Comparison of ENCODE assay signal across 8 cellular contexts in the genomic region with DNA sequence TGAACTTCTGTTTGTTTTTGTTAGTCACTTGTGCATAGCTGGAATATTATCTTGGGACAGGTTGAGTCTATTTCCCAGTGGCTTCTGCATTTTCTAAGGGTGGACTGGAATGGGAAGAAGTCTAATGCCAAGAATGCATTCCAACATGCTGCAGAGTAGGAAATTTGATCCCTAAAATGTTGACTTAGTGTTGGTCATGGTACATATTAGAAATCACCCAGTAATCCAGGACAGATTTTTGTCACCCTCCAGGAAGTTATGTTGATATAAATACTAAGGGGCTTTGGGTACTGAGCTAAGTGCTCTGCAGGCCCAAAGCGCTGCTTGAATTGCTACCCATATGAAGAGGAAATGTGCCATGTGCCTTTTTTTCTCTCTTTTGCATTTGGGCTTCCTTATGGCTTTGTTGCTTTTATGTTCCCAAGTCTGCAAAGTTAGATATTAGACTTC. TPM values are rescaled to one million over a fixed set of nuclear protein-coding genes. Genes with fewer than 3 reads are reported as not detected.
DNase-seq lines count a peak whose midpoint lies in the region; ATAC-seq and TF ChIP-seq lines count a peak whose summit lies in the region.

No MANE protein-coding gene starts in this region.

- DNase-seq in CD14-positive monocyte (ENCODE audit: low spot score) (no peak), chondrocyte (ENCODE audit: low spot score) (no peak), Kasumi-1 (lab: John Stamatoyannopoulos, UW) (no peak)
- DNase-seq in naive thymus-derived CD4-positive, alpha-beta T cell, result no peak

- intact Hi-C loops in CD14-positive monocyte (cut with micrococcal nuclease), result no loop called here
- intact Hi-C loops in naive thymus-derived CD4-positive, alpha-beta T cell (cut with micrococcal nuclease), result loop anchor here in 1 of 2 donors (1.0 kb wide), 1 partner anchor 8 kb away; no protein-coding TSS in a partner anchor

- peaks cover 6 to 31% of the 10 kb centered on the region in 2 donors for H3K36me3 Mint-ChIP-seq in CD14-positive monocyte
- peaks cover 2% of the 10 kb centered on the region for H3K36me3 Mint-ChIP-seq in chondrocyte (ENCODE audit: low read depth)
- peaks cover 0 to 31% (median 17%) of the 10 kb centered on the region in 5 donors for H3K36me3 Mint-ChIP-seq in naive thymus-derived CD4-positive, alpha-beta T cell

- CTCF ChIA-PET in naive thymus-derived CD4-positive, alpha-beta T cell (lab: Charles Lee), result interaction anchor here (0.6 to 2.4 kb wide), 2 partner anchors 83 to 161 kb away, joined by 3 to 6 read pairs; no protein-coding TSS in a partner anchor

- no peak overlapping the region for H3K4me3 ChIP-seq in naive thymus-derived CD4-positive, alpha-beta T cell (ENCODE audit: low read length)

- H3K4me1 Mint-ChIP-seq in CD14-positive monocyte, result peaks cover 37% of the 10 kb centered on the region
- H3K4me1 Mint-ChIP-seq in chondrocyte (ENCODE audit: low read depth), result peaks cover 43% of the 10 kb centered on the region
- peaks cover 19 to 46% (median 30%) of the 10 kb centered on the region in 7 donors for H3K4me1 Mint-ChIP-seq in naive thymus-derived CD4-positive, alpha-beta T cell

- ATAC-seq in naive thymus-derived CD4-positive, alpha-beta T cell, result peak; percentile 31
- ATAC-seq in esophagus mucosa, result no peak
- no peak for ATAC-seq in HG03571 (IDR thresholded peaks at IDR 0.05; ENCODE audit: unreplicated experiment)
- no peak for ATAC-seq in HG03469 (IDR thresholded peaks at IDR 0.05; ENCODE audit: unreplicated experiment)

- TF ChIP-seq RAD21 in Ishikawa (IDR thresholded peaks at IDR 0.05; ENCODE audit: low read depth), result no peak

- H3K27ac Mint-ChIP-seq in CD14-positive monocyte (peak overlapping the region in 6 of 7 donors; percentile 3 to 83 (median 68)), chondrocyte (ENCODE audit: unreplicated experiment) (peak overlapping the region; percentile 94)
- H3K27ac Mint-ChIP-seq in naive thymus-derived CD4-positive, alpha-beta T cell, result peak overlapping the region in 8 of 9 donors; percentile 21 to 77 (median 68)

- no peaks in the 10 kb centered on the region for H3K9me3 ChIP-seq in naive thymus-derived CD4-positive, alpha-beta T cell (ENCODE audit: control insufficient read depth in 2 of 3, low read length in 3 of 3)

- no peak for TF ChIP-seq CTCF in CD14-positive monocyte (IDR thresholded peaks at IDR 0.05)
- TF ChIP-seq CTCF in chondrocyte (IDR thresholded peaks at IDR 0.05), result no peak

- H3K4me3 Mint-ChIP-seq in CD14-positive monocyte, result no peak overlapping the region
- H3K4me3 Mint-ChIP-seq in chondrocyte (ENCODE audit: unreplicated experiment), result no peak overlapping the region
- H3K4me3 Mint-ChIP-seq in naive thymus-derived CD4-positive, alpha-beta T cell, result peak overlapping the region in 9 of 10 donors; percentile 26 to 80 (median 74)

- TF ChIP-seq EP300 in Ishikawa (IDR thresholded peaks at IDR 0.05; ENCODE audit: borderline replicate concordance), result peak; percentile 64; the same call in 1 of the 2 replicates

- POLR2A ChIA-PET in naive thymus-derived CD4-positive, alpha-beta T cell (lab: Charles Lee), result interaction anchor here (0.8 to 3.4 kb wide), 6 partner anchors 8 to 80 kb away, joined by 3 to 21 read pairs (median 6); no protein-coding TSS in a partner anchor

- H3K27me3 Mint-ChIP-seq in CD14-positive monocyte (ENCODE audit: low read depth in 3 of 3) (peaks cover 0 to 2% (median 0%) of the 10 kb centered on the region in 3 donors), chondrocyte (ENCODE audit: low read depth) (no peaks in the 10 kb centered on the region)
- H3K27me3 Mint-ChIP-seq in naive thymus-derived CD4-positive, alpha-beta T cell, result no peaks in the 10 kb centered on the region

- H3K27ac ChIP-seq in naive thymus-derived CD4-positive, alpha-beta T cell (ENCODE audit: low read depth, low read length), result peak overlapping the region; percentile 20

- H3K4me1 ChIP-seq in naive thymus-derived CD4-positive, alpha-beta T cell (ENCODE audit: control insufficient read depth in 2 of 2, insufficient read depth in 2 of 2, low read length in 2 of 2), result peaks cover 59 to 61% of the 10 kb centered on the region in 2 donors

- H3K27me3 ChIP-seq in naive thymus-derived CD4-positive, alpha-beta T cell (ENCODE audit: control insufficient read depth in 2 of 2, insufficient read depth in 2 of 2, low read length in 2 of 2), result no peaks in the 10 kb centered on the region

- H3K36me3 ChIP-seq in naive thymus-derived CD4-positive, alpha-beta T cell (ENCODE audit: control insufficient read depth in 2 of 3, insufficient read depth in 3 of 3, low read length in 3 of 3), result peaks cover 0 to 10% (median 0%) of the 10 kb centered on the region in 3 experiments

- H3K9me3 Mint-ChIP-seq in CD14-positive monocyte (no peaks in the 10 kb centered on the region), chondrocyte (ENCODE audit: low read depth) (no peaks in the 10 kb centered on the region)
- H3K9me3 Mint-ChIP-seq in naive thymus-derived CD4-positive, alpha-beta T cell, result no peaks in the 10 kb centered on the region

TF ChIP-seq in Ishikawa, 13 proteins besides CTCF, POLR2A, EP300 and RAD21:
- TF ChIP-seq TAF1 (IDR thresholded peaks at IDR 0.05; ENCODE audit: low read depth), result no peak
- peak; percentile 93 for TF ChIP-seq TEAD4 (IDR thresholded peaks at IDR 0.05)
- no peak for TF ChIP-seq CEBPB (IDR thresholded peaks at IDR 0.05)
- peak; percentile 92 for TF ChIP-seq NFIC (IDR thresholded peaks at IDR 0.05)
- TF ChIP-seq EGR1 (IDR thresholded peaks at IDR 0.05), result no peak
- no peak for TF ChIP-seq CREB1 (IDR thresholded peaks at IDR 0.05; ENCODE audit: low read depth)
- TF ChIP-seq, protein P1, sequence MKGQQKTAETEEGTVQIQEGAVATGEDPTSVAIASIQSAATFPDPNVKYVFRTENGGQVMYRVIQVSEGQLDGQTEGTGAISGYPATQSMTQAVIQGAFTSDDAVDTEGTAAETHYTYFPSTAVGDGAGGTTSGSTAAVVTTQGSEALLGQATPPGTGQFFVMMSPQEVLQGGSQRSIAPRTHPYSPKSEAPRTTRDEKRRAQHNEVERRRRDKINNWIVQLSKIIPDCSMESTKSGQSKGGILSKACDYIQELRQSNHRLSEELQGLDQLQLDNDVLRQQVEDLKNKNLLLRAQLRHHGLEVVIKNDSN (IDR thresholded peaks at IDR 0.05), result no peak
- no peak for TF ChIP-seq YY1 (IDR thresholded peaks at IDR 0.05; ENCODE audit: low read depth)
- TF ChIP-seq, protein P2, sequence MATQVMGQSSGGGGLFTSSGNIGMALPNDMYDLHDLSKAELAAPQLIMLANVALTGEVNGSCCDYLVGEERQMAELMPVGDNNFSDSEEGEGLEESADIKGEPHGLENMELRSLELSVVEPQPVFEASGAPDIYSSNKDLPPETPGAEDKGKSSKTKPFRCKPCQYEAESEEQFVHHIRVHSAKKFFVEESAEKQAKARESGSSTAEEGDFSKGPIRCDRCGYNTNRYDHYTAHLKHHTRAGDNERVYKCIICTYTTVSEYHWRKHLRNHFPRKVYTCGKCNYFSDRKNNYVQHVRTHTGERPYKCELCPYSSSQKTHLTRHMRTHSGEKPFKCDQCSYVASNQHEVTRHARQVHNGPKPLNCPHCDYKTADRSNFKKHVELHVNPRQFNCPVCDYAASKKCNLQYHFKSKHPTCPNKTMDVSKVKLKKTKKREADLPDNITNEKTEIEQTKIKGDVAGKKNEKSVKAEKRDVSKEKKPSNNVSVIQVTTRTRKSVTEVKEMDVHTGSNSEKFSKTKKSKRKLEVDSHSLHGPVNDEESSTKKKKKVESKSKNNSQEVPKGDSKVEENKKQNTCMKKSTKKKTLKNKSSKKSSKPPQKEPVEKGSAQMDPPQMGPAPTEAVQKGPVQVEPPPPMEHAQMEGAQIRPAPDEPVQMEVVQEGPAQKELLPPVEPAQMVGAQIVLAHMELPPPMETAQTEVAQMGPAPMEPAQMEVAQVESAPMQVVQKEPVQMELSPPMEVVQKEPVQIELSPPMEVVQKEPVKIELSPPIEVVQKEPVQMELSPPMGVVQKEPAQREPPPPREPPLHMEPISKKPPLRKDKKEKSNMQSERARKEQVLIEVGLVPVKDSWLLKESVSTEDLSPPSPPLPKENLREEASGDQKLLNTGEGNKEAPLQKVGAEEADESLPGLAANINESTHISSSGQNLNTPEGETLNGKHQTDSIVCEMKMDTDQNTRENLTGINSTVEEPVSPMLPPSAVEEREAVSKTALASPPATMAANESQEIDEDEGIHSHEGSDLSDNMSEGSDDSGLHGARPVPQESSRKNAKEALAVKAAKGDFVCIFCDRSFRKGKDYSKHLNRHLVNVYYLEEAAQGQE (IDR thresholded peaks at IDR 0.05; ENCODE audit: low read depth), result no peak
- no peak for TF ChIP-seq ZBTB7A (IDR thresholded peaks at IDR 0.05; ENCODE audit: low read depth)
- TF ChIP-seq FOXM1 (IDR thresholded peaks at IDR 0.05; ENCODE audit: borderline replicate concordance, low read depth), result no peak
- TF ChIP-seq, protein P3, sequence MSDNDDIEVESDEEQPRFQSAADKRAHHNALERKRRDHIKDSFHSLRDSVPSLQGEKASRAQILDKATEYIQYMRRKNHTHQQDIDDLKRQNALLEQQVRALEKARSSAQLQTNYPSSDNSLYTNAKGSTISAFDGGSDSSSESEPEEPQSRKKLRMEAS (IDR thresholded peaks at IDR 0.05), result peak; percentile 27; the same call in 1 of the 2 replicates
- TF ChIP-seq TCF12 (IDR thresholded peaks at IDR 0.05; ENCODE audit: low read depth), result no peak

RNA-seq across cellular contexts. Expression of a gene that starts 10.0 kb away (rescaled TPM):
- polyA plus RNA-seq in CD14-positive monocyte, result 1 to 10 TPM; 6.6 to 9.5 TPM
- total RNA-seq in chondrocyte, result 56.1 to 59.5 TPM (median 57.2 TPM) in 3 replicates
- total RNA-seq in naive thymus-derived CD4-positive, alpha-beta T cell, result 100 to 1,000 TPM; 118 to 148 (median 131) TPM
- polyA plus RNA-seq in naive thymus-derived CD4-positive, alpha-beta T cell, result 10 to 100 TPM; 22.3 to 26.6 TPM
- 44.3 TPM for total RNA-seq in esophagus mucosa

Comparison
In these comparisons a context has a peak if more than half of its experiments do, and no peak if none do; other contexts are left out.
1. H3K4me3 Mint-ChIP-seq: peak in naive thymus-derived CD4-positive, alpha-beta T cell (9 of 10); none in CD14-positive monocyte (0 of 2) and chondrocyte (single experiment).
2. Peak in every context shown above with its lines, with median percentiles within 50 percentile points of each other: H3K27ac Mint-ChIP-seq.